Comparison of ENCODE assay signal across 8 cellular contexts in the genomic region with DNA sequence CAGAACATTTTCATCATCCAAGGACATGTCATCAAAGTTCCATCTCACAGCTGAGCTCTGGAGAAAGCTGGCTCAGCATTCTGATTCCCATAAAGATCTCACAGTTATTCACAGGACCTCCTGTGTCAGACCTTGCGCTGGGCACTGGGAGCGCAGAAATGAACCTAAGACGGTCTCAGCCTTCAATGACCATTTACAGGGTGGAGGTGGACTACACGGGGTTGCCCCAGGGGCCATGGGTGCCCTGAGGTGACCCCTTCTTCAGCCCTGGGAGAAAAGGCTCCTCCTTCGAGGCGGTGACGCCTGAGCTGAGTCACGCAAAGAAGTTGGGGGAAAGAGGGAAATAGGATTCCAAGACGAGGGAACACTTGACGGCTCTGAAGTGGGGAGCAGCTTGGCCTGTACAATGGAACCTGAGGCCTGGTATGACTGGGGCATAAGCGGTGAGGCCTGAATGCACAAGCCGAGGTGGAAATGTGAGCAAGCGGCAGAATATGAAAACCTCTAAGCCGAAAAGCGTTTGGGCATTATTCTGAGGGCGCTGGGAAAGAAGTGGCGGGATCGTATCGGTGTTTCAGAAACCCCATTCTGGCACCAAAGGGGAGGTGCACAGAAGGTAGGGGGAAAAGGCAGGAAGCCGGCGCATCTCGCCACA. TPM values are rescaled to one million over a fixed set of nuclear protein-coding genes. Genes with fewer than 3 reads are reported as not detected.
A peak's percentile ranks its signal among the peaks of the same experiment; 100 is the strongest.
DNase-seq lines count a peak whose midpoint lies in the region; ATAC-seq, FAIRE-seq and TF ChIP-seq lines count a peak whose summit lies in the region.

No MANE protein-coding gene starts in this region.

- peaks cover 34% of the 10 kb centered on the region for H3K36me3 Mint-ChIP-seq in central memory CD8-positive, alpha-beta T cell (ENCODE audit: insufficient read depth)

- H3K4me3 ChIP-seq in keratinocyte (ENCODE audit: control insufficient read depth in 2 of 3, extremely low read depth in 1 of 3, insufficient read depth in 2 of 3, low read depth in 1 of 3, low read length in 3 of 3) (peak overlapping the region; percentile 78 to 96 (median 96)), spleen (peak overlapping the region; percentile 72 to 88 (median 82))

- H3K27me3 ChIP-seq in keratinocyte (ENCODE audit: control insufficient read depth, extremely low read depth, insufficient read depth, low read length): no peaks in the 10 kb centered on the region
- H3K27me3 ChIP-seq in spleen (replicated peaks in 1 of 7): peaks cover 0 to 5% (median 0%) of the 10 kb centered on the region in 7 donors

- H4K20me1 ChIP-seq in keratinocyte (ENCODE audit: control insufficient read depth, extremely low read depth, insufficient read depth, low read length): no peaks in the 10 kb centered on the region

- H3K4me2 ChIP-seq in keratinocyte (ENCODE audit: control insufficient read depth, extremely low read depth, insufficient read depth, low read depth, low read length): peak overlapping the region; percentile 93

- WGBS in spleen, 5 donors: 8 to 13% (median 10%) methylated on average over 22 of the region's 22 CpGs

- H3K4me3 Mint-ChIP-seq in central memory CD8-positive, alpha-beta T cell: peak overlapping the region; percentile 96

- peak overlapping the region; percentile 95 for H3K27ac ChIP-seq in keratinocyte (ENCODE audit: control insufficient read depth, insufficient read depth, low read length)
- H3K27ac ChIP-seq in spleen: peak overlapping the region; percentile 93 to 98 (median 96)

- peaks cover 53% of the 10 kb centered on the region for H3K4me1 Mint-ChIP-seq in central memory CD8-positive, alpha-beta T cell

- TF ChIP-seq CTCF in keratinocyte (optimal IDR thresholded peaks at IDR 0.05 in 1 of 3, IDR thresholded peaks at IDR 0.05 in 1 of 3, conservative IDR thresholded peaks at IDR 0.05 in 1 of 3; ENCODE audit: extremely low read depth in 1 of 3, insufficient read depth in 2 of 3, low read length in 3 of 3) (no peak), spleen (IDR thresholded peaks at IDR 0.05 in 8 of 11, conservative IDR thresholded peaks at IDR 0.05 in 3 of 11) (no peak)

- H3K27me3 Mint-ChIP-seq in central memory CD8-positive, alpha-beta T cell: no peaks in the 10 kb centered on the region

- DNase-seq in C1 segment of cervical spinal cord (lab: John Stamatoyannopoulos, UW): peak in 10 of 14 donors; percentile 3 to 72 (median 40)
- DNase-seq in RCC 7860 (ENCODE audit: low spot score): peak; percentile 41
- DNase-seq in central memory CD8-positive, alpha-beta T cell (ENCODE audit: low spot score in 2 of 2): no peak
- DNase-seq in keratinocyte (ENCODE audit: low read depth, low spot score): no peak
- DNase-seq in spleen: peak; percentile 83
- DNase-seq in NCI-H1048 (lab: John Stamatoyannopoulos, UW): no peak

- H3K79me2 ChIP-seq in keratinocyte (ENCODE audit: control insufficient read depth, insufficient read depth, low read length): peaks cover 20% of the 10 kb centered on the region

- intact Hi-C loops in spleen (cut with DNase I; ENCODE audit: low total_unique reads): no loop called here

- FAIRE-seq in RCC 7860 (lab: Jason Lieb, UNC): no peak
- FAIRE-seq in keratinocyte (lab: Jason Lieb, UNC): peak; percentile 93

- ATAC-seq in GM21515 (IDR thresholded peaks at IDR 0.05; ENCODE audit: unreplicated experiment): peak; percentile 0
- ATAC-seq in central memory CD8-positive, alpha-beta T cell (replicated peaks; ENCODE audit: extremely low read depth, poor library complexity, severe bottlenecking): no peak
- ATAC-seq in GM21390 (IDR thresholded peaks at IDR 0.05; ENCODE audit: unreplicated experiment): no peak

- dilution Hi-C loops in keratinocyte (cut with MboI; ENCODE audit: extremely low pct_ligation_motif_present, low sequenced_read_pairs): no loop called here

- H3K4me1 ChIP-seq in keratinocyte (ENCODE audit: control insufficient read depth, extremely low read depth, insufficient read depth, low read length) (peaks cover 29% of the 10 kb centered on the region), spleen (peaks cover 11 to 56% (median 32%) of the 10 kb centered on the region in 6 donors)

- peak overlapping the region; percentile 95 for H3K9ac ChIP-seq in keratinocyte (ENCODE audit: control insufficient read depth, extremely low read depth, insufficient read depth, low read length)

- no peak for TF ChIP-seq POLR2A in spleen (IDR thresholded peaks at IDR 0.05)

- peak overlapping the region; percentile 93 for H3K27ac Mint-ChIP-seq in central memory CD8-positive, alpha-beta T cell (ENCODE audit: low read depth)

- H3K9me3 ChIP-seq in keratinocyte (ENCODE audit: control insufficient read depth, low read depth, low read length) (no peaks in the 10 kb centered on the region), spleen (no peaks in the 10 kb centered on the region)

- H3K9me1 ChIP-seq in keratinocyte (ENCODE audit: control insufficient read depth, extremely low read depth, insufficient read depth, low read length): peaks cover 2% of the 10 kb centered on the region

- peak overlapping the region; percentile 80 for H2AFZ ChIP-seq in keratinocyte (ENCODE audit: control insufficient read depth, low read length)

- H3K36me3 ChIP-seq in keratinocyte (ENCODE audit: control insufficient read depth in 2 of 2, extremely low read depth in 1 of 2, insufficient read depth in 2 of 2, low read length in 2 of 2): peaks cover 17 to 20% of the 10 kb centered on the region in 2 experiments
- peaks cover 0 to 42% (median 26%) of the 10 kb centered on the region in 6 donors for H3K36me3 ChIP-seq in spleen

- no peaks in the 10 kb centered on the region for H3K9me3 Mint-ChIP-seq in central memory CD8-positive, alpha-beta T cell

RNA-seq across cellular contexts. Expression of gene CC2D1B, which starts 0.8 kb away (rescaled TPM):
- 12.5 to 14.4 TPM (median 13.6 TPM) in 3 replicates for polyA plus RNA-seq in keratinocyte
- 6.5 TPM for polyA plus RNA-seq in keratinocyte (2011; ENCODE audit: low read depth)
- polyA plus RNA-seq in keratinocyte (2011; cell fraction: cytosol; rRNA removed): 10.8 and 11.2 TPM in 2 replicates
- 24.2 and 30.2 TPM in 2 replicates for polyA plus RNA-seq in keratinocyte (2011; cell fraction: nucleus; rRNA removed)
- polyA plus RNA-seq in keratinocyte (2012; ENCODE audit: low replicate concordance): 9.5 and 19.0 TPM in 2 replicates
- 13.1 to 32.5 TPM (median 13.9 TPM) in 3 replicates for polyA minus RNA-seq in keratinocyte
- 23.6 TPM for polyA minus RNA-seq in keratinocyte (2011; cell fraction: cytosol; rRNA and poly(A)+ RNA removed)
- 10.7 and 12.7 TPM in 2 replicates for polyA minus RNA-seq in keratinocyte (2011; cell fraction: nucleus; rRNA and poly(A)+ RNA removed)
- 10 to 100 TPM; 29.8 to 44.0 (median 36.2) TPM for total RNA-seq in spleen
- polyA plus RNA-seq in spleen: 10 to 100 TPM; 14.8 to 23.2 (median 14.9) TPM

RNA-seq across cellular contexts. Expression of gene ORC1, which starts 39.0 kb away (rescaled TPM):
- polyA plus RNA-seq in keratinocyte (1.1 to 6.5 TPM (median 5.8 TPM) in 3 replicates), spleen (1 to 10 TPM; 1.0 to 1.6 (median 1.3) TPM)
- polyA plus RNA-seq in keratinocyte (2011; ENCODE audit: low read depth): not detected
- polyA plus RNA-seq in keratinocyte (2011; cell fraction: cytosol; rRNA removed): 1.2 and 1.8 TPM in 2 replicates
- polyA plus RNA-seq in keratinocyte (2011; cell fraction: nucleus; rRNA removed): 1.5 and 1.8 TPM in 2 replicates
- 0.20 and 4.2 TPM in 2 replicates for polyA plus RNA-seq in keratinocyte (2012; ENCODE audit: low replicate concordance)
- polyA minus RNA-seq in keratinocyte: 1.4 to 6.3 TPM (median 5.5 TPM) in 3 replicates
- polyA minus RNA-seq in keratinocyte (2011; cell fraction: cytosol; rRNA and poly(A)+ RNA removed): 1.2 TPM
- polyA minus RNA-seq in keratinocyte (2011; cell fraction: nucleus; rRNA and poly(A)+ RNA removed): 0.63 and 1.5 TPM in 2 replicates
- total RNA-seq in spleen: 1 to 10 TPM in 5 of 7 donors, under 1 TPM in 2; 0.60 to 5.4 (median 2.7) TPM

RNA-seq across cellular contexts. Expression of gene PRPF38A, which starts 39.2 kb away (rescaled TPM):
- polyA plus RNA-seq in keratinocyte: 13.5 to 29.5 TPM (median 21.6 TPM) in 3 replicates
- 10.2 TPM for polyA plus RNA-seq in keratinocyte (2011; ENCODE audit: low read depth)
- 12.1 and 18.1 TPM in 2 replicates for polyA plus RNA-seq in keratinocyte (2011; cell fraction: cytosol; rRNA removed)
- 26.0 and 28.3 TPM in 2 replicates for polyA plus RNA-seq in keratinocyte (2011; cell fraction: nucleus; rRNA removed)
- polyA plus RNA-seq in keratinocyte (2012; ENCODE audit: low replicate concordance): 18.7 and 22.6 TPM in 2 replicates
- polyA minus RNA-seq in keratinocyte: 8.6 to 17.9 TPM (median 14.7 TPM) in 3 replicates
- 3.5 TPM for polyA minus RNA-seq in keratinocyte (2011; cell fraction: cytosol; rRNA and poly(A)+ RNA removed)
- 6.2 and 16.1 TPM in 2 replicates for polyA minus RNA-seq in keratinocyte (2011; cell fraction: nucleus; rRNA and poly(A)+ RNA removed)
- total RNA-seq in spleen: 10 to 100 TPM; 21.7 to 50.4 (median 41.7) TPM
- 10 to 100 TPM; 13.8 to 18.1 (median 15.2) TPM for polyA plus RNA-seq in spleen

Comparison
In these comparisons a context has a peak if more than half of its experiments do, and no peak if none do; other contexts are left out.
1. DNase-seq: peak in C1 segment of cervical spinal cord (10 of 14), RCC 7860 (single experiment) and spleen (single experiment); none in central memory CD8-positive, alpha-beta T cell (0 of 2), keratinocyte (single experiment) and NCI-H1048 (single experiment).